16 cellular contexts compared by ENCODE assay signal in the genomic region with DNA sequence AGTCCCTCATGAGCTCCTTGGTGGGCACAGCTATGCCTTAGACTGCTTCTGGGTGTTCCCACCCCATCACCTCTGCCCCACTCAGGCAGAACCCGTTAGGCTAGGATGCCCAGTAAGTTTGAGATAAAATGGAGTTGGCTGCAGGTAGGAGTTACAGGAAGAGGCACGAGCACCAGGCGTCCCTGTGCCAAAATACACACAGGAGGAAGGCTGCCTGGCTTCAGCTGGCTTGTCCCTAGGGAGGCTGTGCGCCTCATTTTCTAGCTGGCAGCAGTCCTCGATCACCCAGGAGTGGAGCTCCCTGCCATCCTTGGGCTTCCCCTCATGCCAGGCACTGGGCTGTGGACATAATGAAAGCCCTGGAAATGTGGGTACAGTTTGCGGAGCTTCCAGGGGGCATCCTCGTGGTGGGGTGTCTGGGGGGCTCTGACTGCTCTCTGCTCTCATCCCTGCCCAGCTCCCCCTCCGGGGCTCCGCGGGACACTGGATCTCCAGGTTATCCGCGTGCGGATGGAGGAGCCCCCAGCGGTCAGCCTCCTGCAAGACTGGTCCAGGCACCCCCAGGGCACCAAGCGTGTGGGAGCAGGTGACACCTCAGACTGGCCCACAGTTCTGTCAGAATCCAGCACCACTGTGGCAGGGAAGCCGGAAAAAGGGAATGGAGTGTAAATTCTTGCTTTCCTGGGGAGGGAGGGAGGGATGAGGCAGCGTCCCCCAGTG.
"Had no signal": no experiment of that assay in that cellular context is flagged by ENCODE, and none has a peak within 500 bp of the region (broad histone marks: within the 10 kb centered on the region; RNA-seq: fewer than 3 reads in every experiment).

No MANE protein-coding gene starts in this region.

- H3K27me3 ChIP-seq: adrenal gland, gastrocnemius medialis, heart right ventricle, upper lobe of right lung had no signal

- H3K4me1 ChIP-seq: adrenal gland, gastrocnemius medialis, heart right ventricle, upper lobe of right lung had no signal

- ATAC-seq: gastrocnemius medialis; heart right ventricle; natural killer cell treated with Interleukin-12 subunit alpha and Interleukin-12 subunit beta and Interleukin-15 and Interleukin-18, amount 100 ng/mL, for 72 hours; stimulated activated naive CD8-positive, alpha-beta T cell treated with anti-CD3 and anti-CD28 coated beads, Interleukin-15, Interleukin-2, amounts not matched to agents 100 U/mL and 50 U/mL, for 24 hours; upper lobe of right lung had no signal

- H3K4me1 Mint-ChIP-seq: activated B cell treated with CpG ODN at 0.5 μM for 24 hours had no signal

- DNase-seq: activated B cell treated with CpG ODN at 0.5 μM for 24 hours; activated CD4-positive, alpha-beta T cell treated with anti-CD3 and anti-CD28 coated beads, Interleukin-2, amount 10 ng/mL, durations not matched to agents 24 days and 14 days; activated CD8-positive, alpha-beta memory T cell treated with anti-CD3 and anti-CD28 coated beads for 24 hours; activated naive CD4-positive, alpha-beta T cell treated with anti-CD3 and anti-CD28 coated beads for 36 hours; adrenal gland; caudate nucleus; effector CD4-positive, alpha-beta T cell; gastrocnemius medialis; heart right ventricle; stimulated activated CD4-positive, alpha-beta T cell treated with anti-CD3 and anti-CD28 coated beads, Interleukin-2, amount 100 ng/mL, for 48 hours; stimulated activated CD8-positive, alpha-beta memory T cell treated with anti-CD3 and anti-CD28 coated beads, Interleukin-4, amount 100 ng/mL, for 48 hours; stimulated activated naive CD8-positive, alpha-beta T cell treated with anti-CD3 and anti-CD28 coated beads, Interleukin-15, Interleukin-2, amounts not matched to agents 100 U/mL and 50 U/mL, for 24 hours; upper lobe of right lung had no signal

- H3K4me3 ChIP-seq: adrenal gland, coronary artery, gastrocnemius medialis, heart right ventricle, upper lobe of right lung had no signal

- H3K27ac ChIP-seq: adrenal gland, coronary artery, epithelial cell of prostate, gastrocnemius medialis, heart right ventricle, upper lobe of right lung had no signal

- H3K9me3 ChIP-seq: adrenal gland, gastrocnemius medialis, heart right ventricle, upper lobe of right lung had no signal

- H3K27ac Mint-ChIP-seq: activated B cell treated with CpG ODN at 0.5 μM for 24 hours; activated CD4-positive, alpha-beta T cell treated with anti-CD3 and anti-CD28 coated beads, Interleukin-2, amount 10 ng/mL, durations not matched to agents 24 days and 14 days; activated naive CD4-positive, alpha-beta T cell treated with anti-CD3 and anti-CD28 coated beads for 36 hours; natural killer cell treated with Interleukin-12 subunit alpha and Interleukin-12 subunit beta and Interleukin-15 and Interleukin-18, amount 100 ng/mL, for 72 hours had no signal

- H3K27me3 Mint-ChIP-seq: activated B cell treated with CpG ODN at 0.5 μM for 24 hours; activated CD4-positive, alpha-beta T cell treated with anti-CD3 and anti-CD28 coated beads, Interleukin-2, amount 10 ng/mL, durations not matched to agents 24 days and 14 days; natural killer cell treated with Interleukin-12 subunit alpha and Interleukin-12 subunit beta and Interleukin-15 and Interleukin-18, amount 100 ng/mL, for 72 hours had no signal

- H3K9me3 Mint-ChIP-seq: activated B cell treated with CpG ODN at 0.5 μM for 24 hours; activated CD4-positive, alpha-beta T cell treated with anti-CD3 and anti-CD28 coated beads, Interleukin-2, amount 10 ng/mL, durations not matched to agents 24 days and 14 days; activated naive CD4-positive, alpha-beta T cell treated with anti-CD3 and anti-CD28 coated beads for 36 hours; natural killer cell treated with Interleukin-12 subunit alpha and Interleukin-12 subunit beta and Interleukin-15 and Interleukin-18, amount 100 ng/mL, for 72 hours had no signal

- H3K4me3 Mint-ChIP-seq: activated B cell treated with CpG ODN at 0.5 μM for 24 hours; activated CD4-positive, alpha-beta T cell treated with anti-CD3 and anti-CD28 coated beads, Interleukin-2, amount 10 ng/mL, durations not matched to agents 24 days and 14 days; activated naive CD4-positive, alpha-beta T cell treated with anti-CD3 and anti-CD28 coated beads for 36 hours; natural killer cell treated with Interleukin-12 subunit alpha and Interleukin-12 subunit beta and Interleukin-15 and Interleukin-18, amount 100 ng/mL, for 72 hours had no signal
